Comparison of ENCODE assay signal across 21 cellular contexts in the genomic region with DNA sequence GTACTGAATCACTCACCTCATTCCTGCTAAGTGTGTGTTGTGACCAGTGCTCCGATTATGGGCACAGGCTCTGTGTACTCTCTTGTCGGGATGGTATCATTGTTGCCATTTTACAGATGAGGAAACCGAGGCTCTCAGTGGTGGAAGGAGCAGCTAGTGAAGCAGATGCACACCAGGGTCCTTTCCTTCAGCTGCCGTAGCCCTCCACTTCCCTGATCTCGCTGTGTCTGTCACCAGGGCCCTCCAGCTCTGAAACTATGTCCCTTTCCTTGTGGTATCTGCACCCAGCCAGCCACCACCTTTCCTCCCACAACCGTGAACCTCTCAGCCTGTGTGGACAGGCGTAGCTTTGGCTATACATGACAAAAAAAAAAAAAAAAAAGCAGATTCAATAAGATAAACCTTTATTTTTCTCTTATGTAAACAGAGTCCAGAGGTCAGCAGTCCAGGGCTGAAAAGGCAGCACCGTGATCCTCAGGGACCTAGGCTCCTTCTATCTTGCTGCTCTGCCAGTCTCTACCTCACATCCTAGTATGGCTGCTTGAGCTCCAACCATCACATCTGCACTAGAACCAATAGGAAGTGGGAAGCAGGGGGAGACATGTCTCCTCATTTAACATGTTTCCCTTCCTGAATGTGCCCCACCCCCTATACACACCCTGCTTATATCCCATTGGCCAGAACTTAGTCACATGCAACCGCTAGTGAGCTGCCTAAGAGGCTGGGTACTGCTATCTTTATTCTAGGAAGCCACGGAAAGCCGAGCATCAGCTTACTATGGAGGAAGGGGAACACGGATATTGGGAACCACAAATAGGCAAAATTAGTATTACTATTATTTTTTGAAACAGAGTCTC. TPM values are rescaled to one million over a fixed set of nuclear protein-coding genes. Genes with fewer than 3 reads are reported as not detected.
DNase-seq lines count a peak whose midpoint lies in the region; ATAC-seq and TF ChIP-seq lines count a peak whose summit lies in the region.
"Had no signal": no experiment of that assay in that cellular context is flagged by ENCODE, and none has a peak within 500 bp of the region (broad histone marks: within the 10 kb centered on the region; RNA-seq: fewer than 3 reads in every experiment).

No MANE protein-coding gene starts in this region.

- DNase-seq in Panc1 (ENCODE audit: low read depth, low spot score) = no peak
- peak; percentile 51 for DNase-seq in posterior vena cava (ENCODE audit: low spot score)
- no peak for DNase-seq in DMS 273 (lab: John Stamatoyannopoulos, UW; ENCODE audit: unreplicated experiment)
- no peak for DNase-seq in NCI-H748 (lab: John Stamatoyannopoulos, UW; ENCODE audit: unreplicated experiment)
- no peak for DNase-seq in mesothelial cell of epicardium (ENCODE audit: low spot score in 2 of 2, unreplicated experiment in 2 of 2)
- DNase-seq: activated CD4-positive, alpha-beta T cell treated with anti-CD3 and anti-CD28 coated beads, Interleukin-2, amount 10 ng/mL, durations not matched to agents 24 days and 14 days; activated CD8-positive, alpha-beta memory T cell treated with anti-CD3 and anti-CD28 coated beads, Interleukin-2, amount 10 ng/mL, durations not matched to agents 7 days and 5 days; activated naive CD8-positive, alpha-beta T cell treated with anti-CD3 and anti-CD28 coated beads for 36 hours; CD4-positive, CD25-positive, alpha-beta regulatory T cell; kidney glomerular epithelial cell; natural killer cell; NCI-H1436; RPMI8226; stimulated activated CD4-positive, alpha-beta T cell treated with anti-CD3 and anti-CD28 coated beads, Interleukin-1b, Interleukin-23, amount 100 ng/mL, for 48 hours; T-helper 17 cell had no signal

- H3K4me3 Mint-ChIP-seq in mesothelial cell of epicardium = no peak overlapping the region
- H3K4me3 Mint-ChIP-seq: activated CD4-positive, alpha-beta T cell treated with anti-CD3 and anti-CD28 coated beads, Interleukin-2, amount 10 ng/mL, durations not matched to agents 24 days and 14 days; activated CD8-positive, alpha-beta memory T cell treated with anti-CD3 and anti-CD28 coated beads, Interleukin-2, amount 10 ng/mL, durations not matched to agents 7 days and 5 days; activated naive CD8-positive, alpha-beta T cell treated with anti-CD3 and anti-CD28 coated beads for 36 hours; CD4-positive, CD25-positive, alpha-beta regulatory T cell; natural killer cell; stimulated activated effector memory CD8-positive, alpha-beta T cell treated with anti-CD3 and anti-CD28 coated beads, Interleukin-12 subunit alpha, Interleukin-12 subunit beta, amount 100 ng/mL, for 72 hours; T-helper 17 cell had no signal

- H3K9me3 Mint-ChIP-seq in mesothelial cell of epicardium = no peaks in the 10 kb centered on the region
- H3K9me3 Mint-ChIP-seq: activated CD4-positive, alpha-beta T cell treated with anti-CD3 and anti-CD28 coated beads, Interleukin-2, amount 10 ng/mL, durations not matched to agents 24 days and 14 days; activated naive CD8-positive, alpha-beta T cell treated with anti-CD3 and anti-CD28 coated beads for 36 hours; natural killer cell; stimulated activated effector memory CD8-positive, alpha-beta T cell treated with anti-CD3 and anti-CD28 coated beads, Interleukin-12 subunit alpha, Interleukin-12 subunit beta, amount 100 ng/mL, for 72 hours had no signal

- H3K9me3 ChIP-seq in HEK293 (ENCODE audit: control insufficient read depth, insufficient read depth, low read depth, low read length) (no peaks in the 10 kb centered on the region), Panc1 (ENCODE audit: control insufficient read depth, insufficient read depth, low read depth, low read length) (no peaks in the 10 kb centered on the region), iPS-18c (ENCODE audit: control insufficient read depth, insufficient read depth, low read length) (no peaks in the 10 kb centered on the region)
- H3K9me3 ChIP-seq: gastroesophageal sphincter, thyroid gland had no signal

- POLR2A ChIA-PET in HEK293 (lab: Yijun Ruan, JAX) (no interaction called here), Panc1 (lab: Charles Lee) (interaction anchor here (0.6 kb wide), 2 partner anchors 33 to 634 kb away, joined by 7 to 8 read pairs; no protein-coding TSS in a partner anchor)

- H3K27me3 ChIP-seq in Panc1 (ENCODE audit: control insufficient read depth, insufficient read depth, low read length) = no peaks in the 10 kb centered on the region
- H3K27me3 ChIP-seq: gastroesophageal sphincter, thyroid gland had no signal

- TF ChIP-seq CTCF in HEK293 (tag by site-specific recombination; IDR thresholded peaks at IDR 0.05) (no peak), Panc1 (IDR thresholded peaks at IDR 0.05) (no peak), mesothelial cell of epicardium (IDR thresholded peaks at IDR 0.05; ENCODE audit: unreplicated experiment) (no peak)

- H3K27me3 Mint-ChIP-seq in mesothelial cell of epicardium (ENCODE audit: low read depth) = no peaks in the 10 kb centered on the region

- BruUV-seq in Panc1 (replicated peaks; lab: Mats Ljungman, UMichigan) = no TSS peak

- H3K4me3 ChIP-seq in HEK293 (ENCODE audit: low read depth, low read length) (no peak overlapping the region), Panc1 (ENCODE audit: low read depth in 2 of 2, low read length in 2 of 2) (no peak overlapping the region), iPS-18c (ENCODE audit: insufficient read depth, low read depth, low read length) (peak overlapping the region; percentile 15; the same call in 1 of the 2 replicates)
- H3K4me3 ChIP-seq: gastroesophageal sphincter, thyroid gland had no signal

- peaks cover 21% of the 10 kb centered on the region for H3K4me1 Mint-ChIP-seq in mesothelial cell of epicardium
- H3K4me1 Mint-ChIP-seq: activated CD4-positive, alpha-beta T cell treated with anti-CD3 and anti-CD28 coated beads, Interleukin-2, amount 10 ng/mL, durations not matched to agents 24 days and 14 days; activated CD8-positive, alpha-beta memory T cell treated with anti-CD3 and anti-CD28 coated beads, Interleukin-2, amount 10 ng/mL, durations not matched to agents 7 days and 5 days; activated naive CD8-positive, alpha-beta T cell treated with anti-CD3 and anti-CD28 coated beads for 36 hours; CD4-positive, CD25-positive, alpha-beta regulatory T cell; natural killer cell; stimulated activated effector memory CD8-positive, alpha-beta T cell treated with anti-CD3 and anti-CD28 coated beads, Interleukin-12 subunit alpha, Interleukin-12 subunit beta, amount 100 ng/mL, for 72 hours; T-helper 17 cell had no signal

- in situ Hi-C loops in Panc1 (cut with HindIII; ENCODE audit: low pct_unique_long_range_greater_than_20kb, low sequenced_read_pairs) = no loop called here

- H3K4me1 ChIP-seq in HEK293 (ENCODE audit: control insufficient read depth, insufficient read depth, low read length) (peaks cover 7% of the 10 kb centered on the region), Panc1 (ENCODE audit: control insufficient read depth, insufficient read depth, low read length) (peaks cover 15% of the 10 kb centered on the region)

- H3K36me3 Mint-ChIP-seq in mesothelial cell of epicardium = no peaks in the 10 kb centered on the region
- H3K36me3 Mint-ChIP-seq: activated CD8-positive, alpha-beta memory T cell treated with anti-CD3 and anti-CD28 coated beads, Interleukin-2, amount 10 ng/mL, durations not matched to agents 7 days and 5 days; activated naive CD8-positive, alpha-beta T cell treated with anti-CD3 and anti-CD28 coated beads for 36 hours; CD4-positive, CD25-positive, alpha-beta regulatory T cell; natural killer cell; stimulated activated effector memory CD8-positive, alpha-beta T cell treated with anti-CD3 and anti-CD28 coated beads, Interleukin-12 subunit alpha, Interleukin-12 subunit beta, amount 100 ng/mL, for 72 hours had no signal

- CTCF ChIA-PET in HEK293 (lab: Yijun Ruan, JAX) (interaction anchor here (0.7 kb wide), 1 partner anchor 1506 kb away, joined by 3 read pairs; no protein-coding TSS in a partner anchor), Panc1 (lab: Charles Lee) (interaction anchor here (0.6 kb wide), 1 partner anchor 64 kb away, joined by 3 read pairs; no protein-coding TSS in a partner anchor)

- intact Hi-C loops in Panc1 (cut with micrococcal nuclease; ENCODE audit: unreplicated experiment) (no loop called here), posterior vena cava (cut with DNase I) (no loop called here)

- no peaks in the 10 kb centered on the region for H3K36me3 ChIP-seq in HEK293 (ENCODE audit: control insufficient read depth in 2 of 2, insufficient read depth in 1 of 2, low read length in 2 of 2)
- no peaks in the 10 kb centered on the region for H3K36me3 ChIP-seq in Panc1 (ENCODE audit: control insufficient read depth, insufficient read depth, low read length)
- H3K36me3 ChIP-seq: gastroesophageal sphincter, thyroid gland had no signal

- ATAC-seq in Panc1 (no peak), HG03175 (IDR thresholded peaks at IDR 0.05; ENCODE audit: unreplicated experiment) (no peak)
- ATAC-seq: activated CD8-positive, alpha-beta memory T cell treated with anti-CD3 and anti-CD28 coated beads, Interleukin-2, amount 10 ng/mL, durations not matched to agents 7 days and 5 days; gastroesophageal sphincter; natural killer cell; stimulated activated effector memory CD8-positive, alpha-beta T cell treated with anti-CD3 and anti-CD28 coated beads, Interleukin-12 subunit alpha, Interleukin-12 subunit beta, amount 100 ng/mL, for 72 hours; T-helper 17 cell had no signal

- H3K27ac ChIP-seq in HEK293 (ENCODE audit: extremely low read depth, low read depth, low read length) = no peak overlapping the region
- H3K27ac ChIP-seq in Panc1 (ENCODE audit: low read length) = peak overlapping the region; percentile 34; the same call in 1 of the 2 replicates
- H3K27ac ChIP-seq: gastroesophageal sphincter, thyroid gland had no signal

- H3K27ac Mint-ChIP-seq in mesothelial cell of epicardium = no peak overlapping the region
- H3K27ac Mint-ChIP-seq: activated CD4-positive, alpha-beta T cell treated with anti-CD3 and anti-CD28 coated beads, Interleukin-2, amount 10 ng/mL, durations not matched to agents 24 days and 14 days; activated CD8-positive, alpha-beta memory T cell treated with anti-CD3 and anti-CD28 coated beads, Interleukin-2, amount 10 ng/mL, durations not matched to agents 7 days and 5 days; activated naive CD8-positive, alpha-beta T cell treated with anti-CD3 and anti-CD28 coated beads for 36 hours; natural killer cell; stimulated activated effector memory CD8-positive, alpha-beta T cell treated with anti-CD3 and anti-CD28 coated beads, Interleukin-12 subunit alpha, Interleukin-12 subunit beta, amount 100 ng/mL, for 72 hours; T-helper 17 cell had no signal

TF ChIP-seq in HEK293, 187 proteins besides CTCF, POLR2A, EP300 and RAD21 (continues in another document):
- no peak for TF ChIP-seq ZNF426 (tag by site-specific recombination; IDR thresholded peaks at IDR 0.05)
- no peak for TF ChIP-seq ZNF311 (tag by site-specific recombination; IDR thresholded peaks at IDR 0.05; ENCODE audit: borderline replicate concordance)
- no peak for TF ChIP-seq ZNF121 (tag by site-specific recombination; IDR thresholded peaks at IDR 0.05)

RNA-seq across cellular contexts. Expression of a gene that starts 44.3 kb away (rescaled TPM):
- total RNA-seq in Panc1 (2021; ENCODE audit: unreplicated experiment) = 25.8 TPM
- polyA plus RNA-seq in Panc1 (2012; ENCODE audit: insufficient read length) = 23.8 TPM
- 1 to 10 TPM; 4.3 to 6.4 TPM for total RNA-seq in posterior vena cava
- 10.4 to 11.2 TPM (median 10.9 TPM) in 3 replicates for total RNA-seq in mesothelial cell of epicardium
- total RNA-seq: activated CD8-positive, alpha-beta memory T cell treated with anti-CD3 and anti-CD28 coated beads, Interleukin-2, amount 10 ng/mL, durations not matched to agents 7 days and 5 days; activated naive CD8-positive, alpha-beta T cell treated with anti-CD3 and anti-CD28 coated beads for 36 hours; CD4-positive, CD25-positive, alpha-beta regulatory T cell; natural killer cell; T-helper 17 cell had no signal
- polyA plus RNA-seq: CD4-positive, CD25-positive, alpha-beta regulatory T cell had no signal

RNA-seq across cellular contexts. Expression of a gene that starts 49.2 kb away (rescaled TPM):
- total RNA-seq in Panc1 (2021; ENCODE audit: unreplicated experiment) (0.23 TPM), posterior vena cava (under 1 TPM in 1 of 2 donors, not detected in 1; 0.43 TPM), mesothelial cell of epicardium (1.0 to 1.3 TPM (median 1.1 TPM) in 3 replicates)
- polyA plus RNA-seq in Panc1 (2012; ENCODE audit: insufficient read length) = 0.57 TPM
- total RNA-seq: activated CD4-positive, alpha-beta T cell treated with anti-CD3 and anti-CD28 coated beads, Interleukin-2, amount 10 ng/mL, durations not matched to agents 24 days and 14 days; activated CD8-positive, alpha-beta memory T cell treated with anti-CD3 and anti-CD28 coated beads, Interleukin-2, amount 10 ng/mL, durations not matched to agents 7 days and 5 days; CD4-positive, CD25-positive, alpha-beta regulatory T cell; T-helper 17 cell had no signal
- polyA plus RNA-seq: CD4-positive, CD25-positive, alpha-beta regulatory T cell had no signal
